ENCODE assay signal across 8 cellular contexts in genomic region chr1:156488566-156489165, GRCh38. TPM values are rescaled to one million over a fixed set of nuclear protein-coding genes. Genes with fewer than 3 reads are reported as not detected.
A peak's percentile ranks its signal among the peaks of the same experiment; 100 is the strongest.
DNase-seq lines count a peak whose midpoint lies in the region; ATAC-seq, FAIRE-seq and TF ChIP-seq lines count a peak whose summit lies in the region.

No MANE protein-coding gene starts in this region.

- peak; percentile 49; the same call in 1 of the 2 replicates for TF ChIP-seq POLR2A in GM12891 (IDR thresholded peaks at IDR 0.05; ENCODE audit: low read depth, low read length)

- intact Hi-C loops in tibial artery (cut with DNase I; ENCODE audit: low total_unique reads) = no loop called here

- H3K36me3 ChIP-seq in effector memory CD4-positive, alpha-beta T cell (ENCODE audit: control insufficient read depth, insufficient read depth, low read length) = peaks cover 2% of the 10 kb centered on the region
- peaks cover 0 to 6% (median 0%) of the 10 kb centered on the region in 3 donors for H3K36me3 ChIP-seq in tibial artery

- peak overlapping the region; percentile 14 for H3K4me3 ChIP-seq in effector memory CD4-positive, alpha-beta T cell (ENCODE audit: insufficient read depth, low read depth, low read length, poor library complexity, severe bottlenecking)
- peak overlapping the region; percentile 43 to 53 for H3K4me3 ChIP-seq in tibial artery

- H3K27ac ChIP-seq in effector memory CD4-positive, alpha-beta T cell (ENCODE audit: insufficient read depth, low read length, poor library complexity, severe bottlenecking) = peak overlapping the region; percentile 58
- peak overlapping the region; percentile 85 to 94 for H3K27ac ChIP-seq in tibial artery

- ATAC-seq in GM21360 (IDR thresholded peaks at IDR 0.05; ENCODE audit: unreplicated experiment) (peak; percentile 37), HG03565 (IDR thresholded peaks at IDR 0.05; ENCODE audit: unreplicated experiment) (peak; percentile 42)

- peak; percentile 93 for FAIRE-seq in GM12891 (lab: Jason Lieb, UNC)

- no peaks in the 10 kb centered on the region for H3K9me3 ChIP-seq in effector memory CD4-positive, alpha-beta T cell (ENCODE audit: control insufficient read depth, low read length)
- H3K9me3 ChIP-seq in tibial artery = no peaks in the 10 kb centered on the region

- peak in 1 of 2 experiments; percentile 12 for TF ChIP-seq CTCF in tibial artery (IDR thresholded peaks at IDR 0.05)

- peaks cover 66% of the 10 kb centered on the region for H3K4me1 ChIP-seq in effector memory CD4-positive, alpha-beta T cell (ENCODE audit: control insufficient read depth, insufficient read depth, low read length, poor library complexity, severe bottlenecking)
- H3K4me1 ChIP-seq in tibial artery = peaks cover 17 to 100% (median 95%) of the 10 kb centered on the region in 4 donors

- no peaks in the 10 kb centered on the region for H3K27me3 ChIP-seq in effector memory CD4-positive, alpha-beta T cell (replicated peaks; ENCODE audit: control insufficient read depth, insufficient read depth, low read length, poor library complexity, severe bottlenecking)
- H3K27me3 ChIP-seq in tibial artery = no peaks in the 10 kb centered on the region

- DNase-seq in GM12891 (ENCODE audit: insufficient read length, low spot score) (no peak), tibial artery (no peak), SW480 (ENCODE audit: low spot score) (no peak), NCI-H2171 (lab: John Stamatoyannopoulos, UW) (no peak)
- DNase-seq in effector memory CD4-positive, alpha-beta T cell = no peak
- DNase-seq in activated CD8-positive, alpha-beta memory T cell treated with anti-CD3 and anti-CD28 coated beads for 24 hours = no peak

TF ChIP-seq in GM12891, 5 proteins besides CTCF, POLR2A, EP300 and RAD21:
- TF ChIP-seq POU2F2 (IDR thresholded peaks at IDR 0.05; ENCODE audit: low read depth, low read length) (peak; percentile 90), SPI1 (IDR thresholded peaks at IDR 0.05; ENCODE audit: low read depth, low read length) (peak; percentile 87), PAX5 (IDR thresholded peaks at IDR 0.05; ENCODE audit: insufficient read depth, low read length, severe bottlenecking) (no peak), TAF1 (IDR thresholded peaks at IDR 0.05; ENCODE audit: low read depth, low read length) (peak; percentile 32; the same call in 1 of the 2 replicates), POLR2AphosphoS5 (IDR thresholded peaks at IDR 0.05; ENCODE audit: low read depth, low read length) (peak; percentile 62; the same call in 1 of the 2 replicates)

RNA-seq across cellular contexts. Expression of gene MEF2D, which starts 11.9 kb away (rescaled TPM):
- 23.8 TPM for polyA plus RNA-seq in GM12891 (2012; ENCODE audit: low read depth, missing spikeins)
